8 cellular contexts compared by ENCODE assay signal in genomic region chr3:9779721-9780450, GRCh38. TPM values are rescaled to one million over a fixed set of nuclear protein-coding genes. Genes with fewer than 3 reads are reported as not detected.
DNase-seq lines count a peak whose midpoint lies in the region; ATAC-seq, FAIRE-seq and TF ChIP-seq lines count a peak whose summit lies in the region.

No MANE protein-coding gene starts in this region.

- 63 to 70% methylated on average over 7 of the region's 7 CpGs for WGBS in thyroid gland, 2 donors

- no peak overlapping the region for H3K9ac ChIP-seq in endothelial cell of umbilical vein (replicated peaks; ENCODE audit: extremely low read depth, insufficient read depth, low read length)

- POLR2A ChIA-PET in endothelial cell of umbilical vein (lab: Charles Lee): no interaction called here

- TSS peak; percentile 19 for BruUV-seq in endothelial cell of umbilical vein (replicated peaks; lab: Mats Ljungman, UMichigan)

- H3K4me3 ChIP-seq in endothelial cell of umbilical vein (replicated peaks in 1 of 3; ENCODE audit: insufficient read depth in 1 of 3, low read depth in 1 of 3, low read length in 3 of 3): no peak overlapping the region
- H3K4me3 ChIP-seq in thyroid gland (replicated peaks in 1 of 3): no peak overlapping the region

- intact Hi-C loops in endothelial cell of umbilical vein (cut with micrococcal nuclease): no loop called here
- intact Hi-C loops in thyroid gland (cut with DNase I): no loop called here

- CTCF ChIA-PET in endothelial cell of umbilical vein (lab: Charles Lee): interaction anchor here (1.1 kb wide), 1 partner anchor 27 kb away, joined by 3 read pairs; no protein-coding TSS in a partner anchor

- TF ChIP-seq POLR2A in endothelial cell of umbilical vein (IDR thresholded peaks at IDR 0.05; ENCODE audit: low read depth, low read length) (no peak), thyroid gland (IDR thresholded peaks at IDR 0.05) (no peak)

- H2AFZ ChIP-seq in endothelial cell of umbilical vein (ENCODE audit: low read depth, low read length): no peak overlapping the region

- H3K36me3 ChIP-seq in endothelial cell of umbilical vein (ENCODE audit: control insufficient read depth in 2 of 2, extremely low read depth in 1 of 2, insufficient read depth in 2 of 2, low read length in 2 of 2): peaks cover 0 to 5% of the 10 kb centered on the region in 2 experiments
- peaks cover 5 to 25% of the 10 kb centered on the region in 2 donors for H3K36me3 ChIP-seq in thyroid gland

- H3K27ac ChIP-seq in endothelial cell of umbilical vein (ENCODE audit: insufficient read depth, low read depth, low read length) (no peak overlapping the region), thyroid gland (peak overlapping the region; percentile 40 to 76 (median 49))

- H3K79me2 ChIP-seq in endothelial cell of umbilical vein (ENCODE audit: control insufficient read depth, insufficient read depth, low read length): no peaks in the 10 kb centered on the region

- TF ChIP-seq CTCF in endothelial cell of umbilical vein (IDR thresholded peaks at IDR 0.05; ENCODE audit: extremely low read depth in 1 of 2, insufficient read depth in 1 of 2, low read depth in 1 of 2, low read length in 2 of 2) (no peak), thyroid gland (IDR thresholded peaks at IDR 0.05) (no peak)

- peak; percentile 71 for FAIRE-seq in GM18507 (lab: Jason Lieb, UNC)
- FAIRE-seq in endothelial cell of umbilical vein (lab: Jason Lieb, UNC): no peak

- H3K4me1 ChIP-seq in endothelial cell of umbilical vein (ENCODE audit: control insufficient read depth, extremely low read depth, insufficient read depth, low read length): no peaks in the 10 kb centered on the region
- H3K4me1 ChIP-seq in thyroid gland: peaks cover 0 to 45% of the 10 kb centered on the region in 2 donors

- H4K20me1 ChIP-seq in endothelial cell of umbilical vein (replicated peaks; ENCODE audit: control insufficient read depth, extremely low read depth, insufficient read depth, low read length): no peaks in the 10 kb centered on the region

- H3K9me1 ChIP-seq in endothelial cell of umbilical vein (replicated peaks; ENCODE audit: control insufficient read depth, extremely low read depth, insufficient read depth, low read length): no peaks in the 10 kb centered on the region

- H3K4me2 ChIP-seq in endothelial cell of umbilical vein (ENCODE audit: insufficient read depth, low read length): no peak overlapping the region

- no peaks in the 10 kb centered on the region for H3K9me3 ChIP-seq in endothelial cell of umbilical vein (replicated peaks; ENCODE audit: control insufficient read depth, insufficient read depth, low read length)
- no peaks in the 10 kb centered on the region for H3K9me3 ChIP-seq in thyroid gland

- peak; percentile 70 for ATAC-seq in HG02759 (IDR thresholded peaks at IDR 0.05; ENCODE audit: unreplicated experiment)
- ATAC-seq in GM19455 (IDR thresholded peaks at IDR 0.05; ENCODE audit: unreplicated experiment): no peak

- H3K27me3 ChIP-seq in endothelial cell of umbilical vein (ENCODE audit: control insufficient read depth in 2 of 2, insufficient read depth in 2 of 2, low read length in 2 of 2) (no peaks in the 10 kb centered on the region), thyroid gland (no peaks in the 10 kb centered on the region)

- dilution Hi-C loops in endothelial cell of umbilical vein (cut with MboI; ENCODE audit: extremely low pct_ligation_motif_present, low sequenced_read_pairs): no loop called here

- peak; percentile 25 for DNase-seq in GM18507 (ENCODE audit: extremely low spot score, insufficient read length, low read depth)
- peak; percentile 90 for DNase-seq in SIG-M5 (lab: John Stamatoyannopoulos, UW)
- DNase-seq in endothelial cell of umbilical vein (ENCODE audit: low read depth, low spot score): no peak
- peak; percentile 82 to 89 for DNase-seq in thyroid gland
- DNase-seq in NCI-H69 (lab: John Stamatoyannopoulos, UW): no peak
- no peak for DNase-seq in SHP77 treated with DMSO at 0.1 percent for 48 hours (lab: John Stamatoyannopoulos, UW)

TF ChIP-seq in endothelial cell of umbilical vein, 7 proteins besides CTCF, POLR2A, EP300 and RAD21:
- no peak for TF ChIP-seq GATA2 (IDR thresholded peaks at IDR 0.05; ENCODE audit: insufficient read depth, insufficient read length, low read depth, low read length)
- TF ChIP-seq MYC (IDR thresholded peaks at IDR 0.05; ENCODE audit: low read depth, low read length): no peak
- no peak for TF ChIP-seq EZH2 (IDR thresholded peaks at IDR 0.05; ENCODE audit: borderline replicate concordance, low read depth, low read length, severe bottlenecking)
- TF ChIP-seq POLR2AphosphoS5 (IDR thresholded peaks at IDR 0.05; ENCODE audit: insufficient read depth, low read depth, low read length): no peak
- no peak for TF ChIP-seq MAX (IDR thresholded peaks at IDR 0.05; ENCODE audit: insufficient read depth, insufficient read length)
- TF ChIP-seq FOS (IDR thresholded peaks at IDR 0.05; ENCODE audit: borderline replicate concordance, insufficient read depth, low read length): no peak
- TF ChIP-seq JUN (IDR thresholded peaks at IDR 0.05; ENCODE audit: borderline replicate concordance, insufficient read depth, insufficient read length, low read depth): no peak

RNA-seq across cellular contexts. Expression of gene CAMK1, which starts 10.1 kb away (rescaled TPM):
- 23.5 and 25.7 TPM in 2 replicates for total RNA-seq in endothelial cell of umbilical vein
- 24.4 and 28.4 TPM in 2 replicates for polyA plus RNA-seq in endothelial cell of umbilical vein
- polyA plus RNA-seq in endothelial cell of umbilical vein (2011; cell fraction: cytosol; rRNA removed): 27.5 and 32.0 TPM in 2 replicates
- polyA plus RNA-seq in endothelial cell of umbilical vein (2011; cell fraction: nucleus; rRNA removed): 23.2 and 25.2 TPM in 2 replicates
- 21.5 and 22.5 TPM in 2 replicates for polyA plus RNA-seq in endothelial cell of umbilical vein (2012)
- 15.4 and 16.6 TPM in 2 replicates for polyA minus RNA-seq in endothelial cell of umbilical vein
- 2.2 TPM for polyA minus RNA-seq in endothelial cell of umbilical vein (2011; cell fraction: cytosol; rRNA and poly(A)+ RNA removed)
- polyA minus RNA-seq in endothelial cell of umbilical vein (2011; cell fraction: nucleus; rRNA and poly(A)+ RNA removed): 5.2 and 8.0 TPM in 2 replicates
- 10 to 100 TPM; 32.1 to 44.8 (median 35.9) TPM for total RNA-seq in thyroid gland

RNA-seq across cellular contexts. Expression of gene TADA3, which starts 12.4 kb away (rescaled TPM):
- 31.0 and 31.3 TPM in 2 replicates for total RNA-seq in endothelial cell of umbilical vein
- polyA plus RNA-seq in endothelial cell of umbilical vein: 27.8 and 29.6 TPM in 2 replicates
- 31.2 and 37.0 TPM in 2 replicates for polyA plus RNA-seq in endothelial cell of umbilical vein (2011; cell fraction: cytosol; rRNA removed)
- 20.8 and 21.0 TPM in 2 replicates for polyA plus RNA-seq in endothelial cell of umbilical vein (2011; cell fraction: nucleus; rRNA removed)
- 20.0 and 24.6 TPM in 2 replicates for polyA plus RNA-seq in endothelial cell of umbilical vein (2012)
- 20.5 and 20.7 TPM in 2 replicates for polyA minus RNA-seq in endothelial cell of umbilical vein
- 25.8 TPM for polyA minus RNA-seq in endothelial cell of umbilical vein (2011; cell fraction: cytosol; rRNA and poly(A)+ RNA removed)
- polyA minus RNA-seq in endothelial cell of umbilical vein (2011; cell fraction: nucleus; rRNA and poly(A)+ RNA removed): 8.2 and 8.4 TPM in 2 replicates
- total RNA-seq in thyroid gland: 10 to 100 TPM; 64.2 to 93.3 (median 83.3) TPM

RNA-seq across cellular contexts. Expression of gene ARPC4, which starts 13.0 kb away (rescaled TPM):
- 197 TPM in 2 replicates for total RNA-seq in endothelial cell of umbilical vein
- 181 and 217 TPM in 2 replicates for polyA plus RNA-seq in endothelial cell of umbilical vein
- 216 and 218 TPM in 2 replicates for polyA plus RNA-seq in endothelial cell of umbilical vein (2011; cell fraction: cytosol; rRNA removed)
- 102 and 119 TPM in 2 replicates for polyA plus RNA-seq in endothelial cell of umbilical vein (2011; cell fraction: nucleus; rRNA removed)
- polyA plus RNA-seq in endothelial cell of umbilical vein (2012): 138 and 169 TPM in 2 replicates
- polyA minus RNA-seq in endothelial cell of umbilical vein: 157 and 160 TPM in 2 replicates
- 112 TPM for polyA minus RNA-seq in endothelial cell of umbilical vein (2011; cell fraction: cytosol; rRNA and poly(A)+ RNA removed)
- 71.5 and 76.3 TPM in 2 replicates for polyA minus RNA-seq in endothelial cell of umbilical vein (2011; cell fraction: nucleus; rRNA and poly(A)+ RNA removed)
- total RNA-seq in thyroid gland: 100 to 1,000 TPM; 155 to 232 (median 187) TPM

RNA-seq across cellular contexts. Expression of gene OGG1, which starts 30.1 kb away (rescaled TPM):
- total RNA-seq in endothelial cell of umbilical vein (24.1 and 27.2 TPM in 2 replicates), thyroid gland (10 to 100 TPM; 23.7 to 46.6 (median 30.3) TPM)
- 32.1 and 36.2 TPM in 2 replicates for polyA plus RNA-seq in endothelial cell of umbilical vein
- 25.8 and 27.0 TPM in 2 replicates for polyA plus RNA-seq in endothelial cell of umbilical vein (2011; cell fraction: cytosol; rRNA removed)
- 36.0 and 36.3 TPM in 2 replicates for polyA plus RNA-seq in endothelial cell of umbilical vein (2011; cell fraction: nucleus; rRNA removed)
- polyA plus RNA-seq in endothelial cell of umbilical vein (2012): 14.5 and 19.7 TPM in 2 replicates
- 49.9 and 61.9 TPM in 2 replicates for polyA minus RNA-seq in endothelial cell of umbilical vein
- 25.4 TPM for polyA minus RNA-seq in endothelial cell of umbilical vein (2011; cell fraction: cytosol; rRNA and poly(A)+ RNA removed)
- polyA minus RNA-seq in endothelial cell of umbilical vein (2011; cell fraction: nucleus; rRNA and poly(A)+ RNA removed): 37.2 and 41.7 TPM in 2 replicates

RNA-seq across cellular contexts. Expression of gene TTLL3, which starts 30.2 kb away (rescaled TPM):
- total RNA-seq in endothelial cell of umbilical vein: 41.8 and 43.5 TPM in 2 replicates
- polyA plus RNA-seq in endothelial cell of umbilical vein: 63.7 and 65.2 TPM in 2 replicates
- polyA plus RNA-seq in endothelial cell of umbilical vein (2011; cell fraction: cytosol; rRNA removed): 13.5 and 20.3 TPM in 2 replicates
- 380 and 478 TPM in 2 replicates for polyA plus RNA-seq in endothelial cell of umbilical vein (2011; cell fraction: nucleus; rRNA removed)
- polyA plus RNA-seq in endothelial cell of umbilical vein (2012): 26.4 and 27.3 TPM in 2 replicates
- 84.2 and 98.1 TPM in 2 replicates for polyA minus RNA-seq in endothelial cell of umbilical vein
- polyA minus RNA-seq in endothelial cell of umbilical vein (2011; cell fraction: cytosol; rRNA and poly(A)+ RNA removed): 8.4 TPM
- 74.4 and 87.9 TPM in 2 replicates for polyA minus RNA-seq in endothelial cell of umbilical vein (2011; cell fraction: nucleus; rRNA and poly(A)+ RNA removed)
- 10 to 100 TPM; 39.0 to 64.6 (median 56.9) TPM for total RNA-seq in thyroid gland

Comparison
In these comparisons a context has a peak if more than half of its experiments do, and no peak if none do; other contexts are left out.
1. DNase-seq: peak in GM18507 (single experiment), SIG-M5 (single experiment) and thyroid gland (2 of 2); none in endothelial cell of umbilical vein (single experiment), NCI-H69 (single experiment) and SHP77 treated with DMSO at 0.1 percent for 48 hours (single experiment).